ENCODE assay signal across 8 cellular contexts in genomic region chr2:149586898-149587219, GRCh38. TPM values are rescaled to one million over a fixed set of nuclear protein-coding genes. Genes with fewer than 3 reads are reported as not detected.
DNase-seq lines count a peak whose midpoint lies in the region; FAIRE-seq and TF ChIP-seq lines count a peak whose summit lies in the region.

No MANE protein-coding gene starts in this region.

- H3K4me3 ChIP-seq in ACC112 (ENCODE audit: low read depth, low read length) (peak overlapping the region; percentile 85), choroid plexus epithelial cell (ENCODE audit: low read depth, low read length) (peak overlapping the region; percentile 90), muscle layer of duodenum (ENCODE audit: low read depth in 1 of 2, low read length in 2 of 2) (peak overlapping the region; percentile 89 to 96)
- peak overlapping the region; percentile 80 for H3K4me3 ChIP-seq in Jurkat, Clone E6-1 (ENCODE audit: low read length)

- peaks cover 27% of the 10 kb centered on the region for H3K36me3 ChIP-seq in ACC112 (ENCODE audit: insufficient read depth, low read length)
- peaks cover 2 to 6% of the 10 kb centered on the region in 2 donors for H3K36me3 ChIP-seq in muscle layer of duodenum (ENCODE audit: control insufficient read depth in 1 of 2, insufficient read depth in 2 of 2, low read length in 2 of 2)

- H3K4me1 ChIP-seq in ACC112 (ENCODE audit: control insufficient read depth, insufficient read depth, low read length, unreplicated experiment) (peaks cover 28% of the 10 kb centered on the region), muscle layer of duodenum (ENCODE audit: control insufficient read depth in 1 of 2, insufficient read depth in 2 of 2, low read length in 2 of 2) (peaks cover 6 to 40% of the 10 kb centered on the region in 2 donors)

- FAIRE-seq in RCC 7860 (lab: Jason Lieb, UNC), result no peak

- TF ChIP-seq CTCF in choroid plexus epithelial cell (conservative IDR thresholded peaks at IDR 0.05; ENCODE audit: low read depth, low read length), result no peak

- H3K27me3 ChIP-seq in ACC112 (ENCODE audit: insufficient read depth, low read length), result no peaks in the 10 kb centered on the region
- no peaks in the 10 kb centered on the region for H3K27me3 ChIP-seq in muscle layer of duodenum (ENCODE audit: low read depth, low read length)

- peaks cover 51% of the 10 kb centered on the region for H3K79me2 ChIP-seq in ACC112 (ENCODE audit: control insufficient read depth, insufficient read depth, low read length, unreplicated experiment)

- no peaks in the 10 kb centered on the region for H3K9me3 ChIP-seq in muscle layer of duodenum (ENCODE audit: control insufficient read depth in 1 of 2, low read length in 2 of 2)

- peak overlapping the region; percentile 51 for H2AFZ ChIP-seq in ACC112 (ENCODE audit: low read length, unreplicated experiment)

- DNase-seq in Jurkat, Clone E6-1 (ENCODE audit: low read depth, low spot score), result no peak
- DNase-seq in choroid plexus epithelial cell (ENCODE audit: low read depth) (no peak), NCI-H1105 (lab: John Stamatoyannopoulos, UW) (no peak), RCC 7860 (ENCODE audit: low spot score) (no peak), COLO829 (ENCODE audit: low spot score) (no peak), occipital lobe (lab: John Stamatoyannopoulos, UW) (no peak)

- H3K27ac ChIP-seq in ACC112 (ENCODE audit: low read depth, low read length) (peak overlapping the region; percentile 92), muscle layer of duodenum (ENCODE audit: low read length) (peak overlapping the region; percentile 99)

RNA-seq across cellular contexts. Expression of gene MMADHC, which starts 0.7 kb away (rescaled TPM):
- polyA plus RNA-seq in Jurkat, Clone E6-1 (2012; ENCODE audit: insufficient read depth, insufficient read length), result 154 TPM
- 137 TPM for total RNA-seq in occipital lobe
